In genomic region chr5:81605299-81605698, GRCh38 we compare ENCODE assay signal across 22 cellular contexts.
"Had no signal": no experiment of that assay in that cellular context is flagged by ENCODE, and none has a peak within 500 bp of the region (broad histone marks: within the 10 kb centered on the region; RNA-seq: fewer than 3 reads in every experiment).

No MANE protein-coding gene starts in this region.

- H3K9me3 ChIP-seq: Peyer's patch had no signal

- FAIRE-seq: HepG2 had no signal

- H3K4me2 ChIP-seq: PC-9 had no signal

- ATAC-seq: HepG2, Right ventricle myocardium inferior had no signal

- DNase-seq: IMR-90, Kasumi-1, KG1, MV-4-11, NCI-H1048, NCI-H1105, NCI-H1417, NCI-H1436 treated with DMSO at 0.1 percent for 48 hours, NCI-H1694, NCI-H187 treated with DMSO at 0.1 percent for 48 hours, NCI-H2029 treated with DMSO at 0.1 percent for 48 hours, NCI-H2171 treated with DMSO at 0.1 percent for 48 hours, NCI-H2227 treated with DMSO at 0.1 percent for 48 hours, NCI-H524, NCI-H774, OCI-M1, PC-9, Peyer's patch, SHP77 treated with DMSO at 0.1 percent for 48 hours, SJCRH30 had no signal

- H3K4me3 ChIP-seq: PC-9, Peyer's patch, SJCRH30 had no signal

- H3K4me1 ChIP-seq: Peyer's patch, SJCRH30 had no signal

- H3K27me3 ChIP-seq: Peyer's patch, SJCRH30 had no signal

- H2AFZ ChIP-seq: PC-9 had no signal

- H3K27ac ChIP-seq: PC-9, Peyer's patch, SJCRH30 had no signal

- H3K36me3 ChIP-seq: SJCRH30 had no signal
